In the genomic region with DNA sequence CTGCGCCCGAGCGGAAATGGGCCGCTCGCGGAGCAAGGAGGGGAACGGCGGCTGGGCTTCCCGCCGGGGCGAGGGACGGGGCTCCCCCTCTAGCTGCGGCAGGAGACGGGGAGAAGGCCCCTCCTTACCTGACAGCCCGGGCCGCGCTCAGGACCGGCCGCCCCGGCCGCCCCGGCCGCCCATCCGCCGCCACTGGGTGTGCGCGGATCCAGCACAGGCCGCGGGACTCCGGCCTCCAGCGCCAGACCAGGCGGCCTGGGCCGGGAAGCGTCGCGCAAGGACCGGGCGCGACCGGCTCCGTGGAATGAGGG, we compare ENCODE assay signal across 8 cellular contexts. TPM values are rescaled to one million over a fixed set of nuclear protein-coding genes. Genes with fewer than 3 reads are reported as not detected.
A peak's percentile ranks its signal among the peaks of the same experiment; 100 is the strongest.
DNase-seq lines count a peak whose midpoint lies in the region; ATAC-seq and TF ChIP-seq lines count a peak whose summit lies in the region.

No MANE protein-coding gene starts in this region.

- H3K9ac ChIP-seq in GM23248 (peak overlapping the region; percentile 97), MM.1S (ENCODE audit: low read length) (peak overlapping the region; percentile 88)

- H3F3A ChIP-seq in GM23248 (ENCODE audit: insufficient read depth) (peaks cover 9% of the 10 kb centered on the region), MM.1S (ENCODE audit: insufficient read depth, low read length) (peaks cover 6% of the 10 kb centered on the region; the same call in 1 of the 2 replicates)

- no peaks in the 10 kb centered on the region for H3K9me3 ChIP-seq in GM23248 (ENCODE audit: low read depth)
- H3K9me3 ChIP-seq in MM.1S (replicated peaks; ENCODE audit: insufficient read depth, low read length) = no peaks in the 10 kb centered on the region
- H3K9me3 ChIP-seq in body of pancreas = no peaks in the 10 kb centered on the region
- no peaks in the 10 kb centered on the region for H3K9me3 ChIP-seq in right lobe of liver
- H3K9me3 ChIP-seq in suprapubic skin = no peaks in the 10 kb centered on the region

- H3K9me2 ChIP-seq in GM23248 (ENCODE audit: insufficient read depth) (no peaks in the 10 kb centered on the region), MM.1S (replicated peaks; ENCODE audit: insufficient read depth, low read length) (no peaks in the 10 kb centered on the region)

- intact Hi-C loops in body of pancreas (cut with DNase I) (no loop called here), right lobe of liver (cut with DNase I) (no loop called here)

- 0 to 1% methylated on average over 19 to 23 of the region's 41 CpGs for WGBS in GM23248 (ENCODE audit: low coverage in 1 of 2, low lambda C conversion rate in 2 of 2, missing lambda C conversion rate in 2 of 2), 2 experiments
- WGBS in body of pancreas, 2 donors = 0% methylated on average over 37 of the region's 41 CpGs; no CpG with 5 or more reads in 1 of the 2 donors
- no CpG with 5 or more reads among the region's 41 CpGs for whole genome bisulfite sequencing in right lobe of liver (ENCODE audit: insufficient coverage, low coverage, low lambda C conversion rate, missing lambda C conversion rate)
- WGBS in suprapubic skin = no CpG with 5 or more reads among the region's 41 CpGs

- DNase-seq in GM23248 (no peak), MM.1S (no peak), body of pancreas (no peak), right lobe of liver (peak in 1 of 3 donors; percentile 59), suprapubic skin (ENCODE audit: low spot score in 2 of 2) (no peak), NCI-H1694 (lab: John Stamatoyannopoulos, UW) (no peak), cerebellum (ENCODE audit: low spot score) (no peak)

- peaks cover 9% of the 10 kb centered on the region; the same call in 1 of the 2 replicates for H4K20me1 ChIP-seq in GM23248 (ENCODE audit: insufficient read depth)
- no peaks in the 10 kb centered on the region for H4K20me1 ChIP-seq in MM.1S (ENCODE audit: insufficient read depth, low read length)

- H3K4me3 ChIP-seq in GM23248 (peak overlapping the region; percentile 94), MM.1S (ENCODE audit: low read length) (peak overlapping the region; percentile 86), body of pancreas (peak overlapping the region; percentile 78 to 81), right lobe of liver (peak overlapping the region; percentile 85 to 96 (median 95)), suprapubic skin (peak overlapping the region; percentile 78)

- H3K36me3 ChIP-seq in GM23248 (ENCODE audit: low read depth) (no peaks in the 10 kb centered on the region), MM.1S (replicated peaks; ENCODE audit: insufficient read depth, low read length) (no peaks in the 10 kb centered on the region), body of pancreas (replicated peaks in 1 of 2; ENCODE audit: insufficient read depth in 1 of 2, low read depth in 2 of 2) (no peaks in the 10 kb centered on the region), right lobe of liver (no peaks in the 10 kb centered on the region), suprapubic skin (no peaks in the 10 kb centered on the region)

- in situ Hi-C loops in GM23248 (cut with MboI) = no loop called here

- TF ChIP-seq POLR2A in body of pancreas (IDR thresholded peaks at IDR 0.05) (peak; percentile 54 to 56 (median 55)), right lobe of liver (IDR thresholded peaks at IDR 0.05) (peak; percentile 61), suprapubic skin (IDR thresholded peaks at IDR 0.05) (peak in 1 of 2 donors; percentile 55)

- H2AFZ ChIP-seq in GM23248 (peak overlapping the region; percentile 62), MM.1S (ENCODE audit: low read length) (peak overlapping the region; percentile 65; the same call in 1 of the 2 replicates)

- peaks cover 45% of the 10 kb centered on the region for H3K79me2 ChIP-seq in GM23248 (ENCODE audit: insufficient read depth)
- H3K79me2 ChIP-seq in MM.1S (ENCODE audit: low read length) = peaks cover 52% of the 10 kb centered on the region

- no peak for TF ChIP-seq EP300 in suprapubic skin (IDR thresholded peaks at IDR 0.05)

- no peaks in the 10 kb centered on the region for H3K27me3 ChIP-seq in GM23248 (replicated peaks; ENCODE audit: insufficient read depth)
- no peaks in the 10 kb centered on the region for H3K27me3 ChIP-seq in MM.1S (replicated peaks; ENCODE audit: insufficient read depth, low read length)
- no peaks in the 10 kb centered on the region for H3K27me3 ChIP-seq in body of pancreas
- no peaks in the 10 kb centered on the region for H3K27me3 ChIP-seq in right lobe of liver
- H3K27me3 ChIP-seq in suprapubic skin = no peaks in the 10 kb centered on the region

- H3K27ac ChIP-seq in GM23248 = peak overlapping the region; percentile 92
- peak overlapping the region; percentile 92 for H3K27ac ChIP-seq in MM.1S (ENCODE audit: low read length)
- H3K27ac ChIP-seq in body of pancreas = peak overlapping the region; percentile 89 to 93 (median 92)
- H3K27ac ChIP-seq in right lobe of liver = peak overlapping the region; percentile 55 to 91 (median 91)
- peak overlapping the region; percentile 81 for H3K27ac ChIP-seq in suprapubic skin

- peak; percentile 40 for ATAC-seq in GM18502 (IDR thresholded peaks at IDR 0.05; ENCODE audit: poor library complexity, unreplicated experiment)
- ATAC-seq in body of pancreas = peak; percentile 69
- peak; percentile 49 to 70 (median 62) for ATAC-seq in right lobe of liver

- H3K4me2 ChIP-seq in GM23248 (ENCODE audit: unreplicated experiment) (peak overlapping the region; percentile 93), MM.1S (ENCODE audit: low read depth, low read length) (peak overlapping the region; percentile 98)

- H3K4me1 ChIP-seq in GM23248 (ENCODE audit: insufficient read depth) (peaks cover 24% of the 10 kb centered on the region), MM.1S (ENCODE audit: low read length) (peaks cover 17% of the 10 kb centered on the region), body of pancreas (peaks cover 47% of the 10 kb centered on the region), right lobe of liver (peaks cover 0 to 18% (median 4%) of the 10 kb centered on the region in 4 donors), suprapubic skin (peaks cover 53% of the 10 kb centered on the region)

- TF ChIP-seq CTCF in MM.1S (IDR thresholded peaks at IDR 0.05; ENCODE audit: low read length) (no peak), body of pancreas (IDR thresholded peaks at IDR 0.05) (no peak), right lobe of liver (IDR thresholded peaks at IDR 0.05) (no peak), suprapubic skin (IDR thresholded peaks at IDR 0.05) (no peak)

RNA-seq across cellular contexts. Expression of gene TPRA1, which starts 0.3 kb away (rescaled TPM):
- 56.1 and 65.1 TPM in 2 replicates for total RNA-seq in GM23248 (2014; rRNA removed; shearing (Covaris generic))
- 42.8 and 45.4 TPM in 2 replicates for polyA plus RNA-seq in GM23248 (2016; fragmentation: Nextera tagmentation; extraction: Ambion mirVana)
- total RNA-seq in body of pancreas = 10 to 100 TPM; 31.4 to 31.6 TPM
- total RNA-seq in right lobe of liver = 10 to 100 TPM; 13.9 to 25.9 (median 23.3) TPM
- total RNA-seq in suprapubic skin = 10 to 100 TPM; 43.7 to 82.3 (median 64.3) TPM
- 12.5 TPM for total RNA-seq in cerebellum

RNA-seq across cellular contexts. Expression of gene MCM2, which starts 8.0 kb away (rescaled TPM):
- total RNA-seq in GM23248 (2014; rRNA removed; shearing (Covaris generic)) = 30.3 and 36.4 TPM in 2 replicates
- polyA plus RNA-seq in GM23248 (2016; fragmentation: Nextera tagmentation; extraction: Ambion mirVana) = 14.4 and 14.7 TPM in 2 replicates
- total RNA-seq in body of pancreas (1 to 10 TPM; 3.9 to 5.9 TPM), right lobe of liver (10 to 100 TPM in 2 of 6 experiments, 1 to 10 TPM in 4; 1.6 to 25.3 (median 3.2) TPM), suprapubic skin (10 to 100 TPM in 2 of 4 donors, 1 to 10 TPM in 2; 9.1 to 14.8 (median 11.6) TPM), cerebellum (36.2 TPM)

RNA-seq across cellular contexts. Expression of gene PODXL2, which starts 38.7 kb away (rescaled TPM):
- 0.89 and 2.5 TPM in 2 replicates for total RNA-seq in GM23248 (2014; rRNA removed; shearing (Covaris generic))
- 1.2 and 1.8 TPM in 2 replicates for polyA plus RNA-seq in GM23248 (2016; fragmentation: Nextera tagmentation; extraction: Ambion mirVana)
- total RNA-seq in body of pancreas = 10 to 100 TPM in 1 of 2 donors, 1 to 10 TPM in 1; 8.3 to 14.2 TPM
- 1 to 10 TPM in 1 of 6 experiments, under 1 TPM in 5; 0.19 to 1.6 (median 0.63) TPM for total RNA-seq in right lobe of liver
- 10 to 100 TPM in 3 of 4 donors, 1 to 10 TPM in 1; 8.0 to 15.4 (median 11.2) TPM for total RNA-seq in suprapubic skin
- 95.3 TPM for total RNA-seq in cerebellum
